2 cellular contexts compared by ENCODE assay signal in genomic region chr6:43522547-43523263, GRCh38.
TF ChIP-seq lines count a peak whose summit lies in the region.

No MANE protein-coding gene starts in this region.

TF ChIP-seq in IMR-90, 13 proteins besides CTCF, POLR2A, EP300 and RAD21:
- TF ChIP-seq CEBPB (IDR thresholded peaks at IDR 0.05; ENCODE audit: low read depth, low read length) (no peak), USF2 (IDR thresholded peaks at IDR 0.05; ENCODE audit: low read depth, low read length) (no peak), MAZ (IDR thresholded peaks at IDR 0.05; ENCODE audit: borderline replicate concordance, low read depth, low read length) (no peak), RFX5 (IDR thresholded peaks at IDR 0.05; ENCODE audit: low read depth, low read length) (no peak), CHD1 (IDR thresholded peaks at IDR 0.05; ENCODE audit: low read depth, low read length) (no peak)

TF ChIP-seq in K562, 482 proteins besides CTCF, POLR2A, EP300 and RAD21 (continues in another document):
- TF ChIP-seq FOSL1 (tag; conservative IDR thresholded peaks at IDR 0.05) (no peak), CREM (IDR thresholded peaks at IDR 0.05; ENCODE audit: low read depth) (no peak), TRIM25 (IDR thresholded peaks at IDR 0.05; ENCODE audit: borderline replicate concordance) (no peak), HMG20B (CRISPR knock-in tag; IDR thresholded peaks at IDR 0.05) (no peak), THAP7 (CRISPR knock-in tag; IDR thresholded peaks at IDR 0.05) (no peak), ZNF717 (CRISPR knock-in tag; IDR thresholded peaks at IDR 0.05) (no peak), ZBTB43 (CRISPR knock-in tag; IDR thresholded peaks at IDR 0.05) (no peak), GABPB2 (CRISPR knock-in tag; conservative IDR thresholded peaks at IDR 0.05) (no peak), SUPT5H (IDR thresholded peaks at IDR 0.05) (peak; percentile 56), HDAC1 (IDR thresholded peaks at IDR 0.05) (no peak), NONO (IDR thresholded peaks at IDR 0.05; ENCODE audit: low read depth in 2 of 2, low read length in 1 of 2) (no peak), RBM15 (IDR thresholded peaks at IDR 0.05; ENCODE audit: insufficient read depth, low read length) (no peak), ZSCAN32 (CRISPR knock-in tag; IDR thresholded peaks at IDR 0.05) (no peak), SNRNP70 (optimal IDR thresholded peaks at IDR 0.05; ENCODE audit: low read depth, low read length) (peak; percentile 13), E2F8 (IDR thresholded peaks at IDR 0.05; ENCODE audit: low read depth, partially characterized antibody) (peak; percentile 22), ZFP1 (CRISPR knock-in tag; IDR thresholded peaks at IDR 0.05) (no peak), TAL1 (IDR thresholded peaks at IDR 0.05) (no peak), ZNF140 (CRISPR knock-in tag; IDR thresholded peaks at IDR 0.05) (no peak), PTTG1 (tag; IDR thresholded peaks at IDR 0.05; ENCODE audit: low read depth) (no peak), GTF2A2 (tag; IDR thresholded peaks at IDR 0.05) (no peak), KDM1A (IDR thresholded peaks at IDR 0.05) (no peak), JUNB (CRISPR knock-in tag; conservative IDR thresholded peaks at IDR 0.05) (no peak), ZNF551 (CRISPR knock-in tag; IDR thresholded peaks at IDR 0.05) (no peak), RFX7 (CRISPR knock-in tag; IDR thresholded peaks at IDR 0.05) (no peak), FOXA3 (CRISPR knock-in tag; conservative IDR thresholded peaks at IDR 0.05 in 1 of 2, IDR thresholded peaks at IDR 0.05 in 1 of 2) (no peak), TEAD4 (IDR thresholded peaks at IDR 0.05; ENCODE audit: low read length) (no peak), TEAD4 (CRISPR knock-in tag; IDR thresholded peaks at IDR 0.05; ENCODE audit: borderline replicate concordance) (no peak), ZNF217 (CRISPR knock-in tag; IDR thresholded peaks at IDR 0.05) (no peak), ZNF316 (IDR thresholded peaks at IDR 0.05) (no peak), USF1 (CRISPR knock-in tag; IDR thresholded peaks at IDR 0.05) (peak; percentile 29; the same call in 1 of the 2 replicates), MTA1 (IDR thresholded peaks at IDR 0.05; ENCODE audit: borderline replicate concordance) (no peak), SIX5 (IDR thresholded peaks at IDR 0.05; ENCODE audit: borderline replicate concordance in 1 of 2, insufficient read depth in 1 of 2, low read depth in 1 of 2, low read length in 2 of 2) (peak; percentile 10 to 11; a peak in 1 of 4 replicates), STAT5A (IDR thresholded peaks at IDR 0.05; ENCODE audit: borderline replicate concordance, low read length) (no peak), VEZF1 (CRISPR knock-in tag; IDR thresholded peaks at IDR 0.05) (no peak), CBX1 (IDR thresholded peaks at IDR 0.05; ENCODE audit: low read depth) (no peak), CBFA2T2 (conservative IDR thresholded peaks at IDR 0.05) (no peak), USF2 (CRISPR knock-in tag; IDR thresholded peaks at IDR 0.05) (0 out of 2 replicates have a peak, but pooled peaks have one; percentile 1), SAFB (IDR thresholded peaks at IDR 0.05; ENCODE audit: borderline replicate concordance, low read depth, low read length) (no peak), TRIM24 (IDR thresholded peaks at IDR 0.05) (no peak), RFX1 (IDR thresholded peaks at IDR 0.05) (no peak), ZNF354B (CRISPR knock-in tag; IDR thresholded peaks at IDR 0.05) (no peak), NRF1 (conservative IDR thresholded peaks at IDR 0.05 in 1 of 2, IDR thresholded peaks at IDR 0.05 in 1 of 2) (no peak), EP400 (IDR thresholded peaks at IDR 0.05) (no peak), TCFL5 (CRISPR knock-in tag; conservative IDR thresholded peaks at IDR 0.05) (no peak), HNRNPL (IDR thresholded peaks at IDR 0.05; ENCODE audit: low read depth, low read length) (no peak)
- TF ChIP-seq, protein P1, sequence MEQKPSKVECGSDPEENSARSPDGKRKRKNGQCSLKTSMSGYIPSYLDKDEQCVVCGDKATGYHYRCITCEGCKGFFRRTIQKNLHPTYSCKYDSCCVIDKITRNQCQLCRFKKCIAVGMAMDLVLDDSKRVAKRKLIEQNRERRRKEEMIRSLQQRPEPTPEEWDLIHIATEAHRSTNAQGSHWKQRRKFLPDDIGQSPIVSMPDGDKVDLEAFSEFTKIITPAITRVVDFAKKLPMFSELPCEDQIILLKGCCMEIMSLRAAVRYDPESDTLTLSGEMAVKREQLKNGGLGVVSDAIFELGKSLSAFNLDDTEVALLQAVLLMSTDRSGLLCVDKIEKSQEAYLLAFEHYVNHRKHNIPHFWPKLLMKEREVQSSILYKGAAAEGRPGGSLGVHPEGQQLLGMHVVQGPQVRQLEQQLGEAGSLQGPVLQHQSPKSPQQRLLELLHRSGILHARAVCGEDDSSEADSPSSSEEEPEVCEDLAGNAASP (IDR thresholded peaks at IDR 0.05): no peak
- TF ChIP-seq, protein P2, sequence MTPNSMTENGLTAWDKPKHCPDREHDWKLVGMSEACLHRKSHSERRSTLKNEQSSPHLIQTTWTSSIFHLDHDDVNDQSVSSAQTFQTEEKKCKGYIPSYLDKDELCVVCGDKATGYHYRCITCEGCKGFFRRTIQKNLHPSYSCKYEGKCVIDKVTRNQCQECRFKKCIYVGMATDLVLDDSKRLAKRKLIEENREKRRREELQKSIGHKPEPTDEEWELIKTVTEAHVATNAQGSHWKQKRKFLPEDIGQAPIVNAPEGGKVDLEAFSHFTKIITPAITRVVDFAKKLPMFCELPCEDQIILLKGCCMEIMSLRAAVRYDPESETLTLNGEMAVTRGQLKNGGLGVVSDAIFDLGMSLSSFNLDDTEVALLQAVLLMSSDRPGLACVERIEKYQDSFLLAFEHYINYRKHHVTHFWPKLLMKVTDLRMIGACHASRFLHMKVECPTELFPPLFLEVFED (CRISPR knock-in tag; conservative IDR thresholded peaks at IDR 0.05): no peak
- TF ChIP-seq, protein P3, sequence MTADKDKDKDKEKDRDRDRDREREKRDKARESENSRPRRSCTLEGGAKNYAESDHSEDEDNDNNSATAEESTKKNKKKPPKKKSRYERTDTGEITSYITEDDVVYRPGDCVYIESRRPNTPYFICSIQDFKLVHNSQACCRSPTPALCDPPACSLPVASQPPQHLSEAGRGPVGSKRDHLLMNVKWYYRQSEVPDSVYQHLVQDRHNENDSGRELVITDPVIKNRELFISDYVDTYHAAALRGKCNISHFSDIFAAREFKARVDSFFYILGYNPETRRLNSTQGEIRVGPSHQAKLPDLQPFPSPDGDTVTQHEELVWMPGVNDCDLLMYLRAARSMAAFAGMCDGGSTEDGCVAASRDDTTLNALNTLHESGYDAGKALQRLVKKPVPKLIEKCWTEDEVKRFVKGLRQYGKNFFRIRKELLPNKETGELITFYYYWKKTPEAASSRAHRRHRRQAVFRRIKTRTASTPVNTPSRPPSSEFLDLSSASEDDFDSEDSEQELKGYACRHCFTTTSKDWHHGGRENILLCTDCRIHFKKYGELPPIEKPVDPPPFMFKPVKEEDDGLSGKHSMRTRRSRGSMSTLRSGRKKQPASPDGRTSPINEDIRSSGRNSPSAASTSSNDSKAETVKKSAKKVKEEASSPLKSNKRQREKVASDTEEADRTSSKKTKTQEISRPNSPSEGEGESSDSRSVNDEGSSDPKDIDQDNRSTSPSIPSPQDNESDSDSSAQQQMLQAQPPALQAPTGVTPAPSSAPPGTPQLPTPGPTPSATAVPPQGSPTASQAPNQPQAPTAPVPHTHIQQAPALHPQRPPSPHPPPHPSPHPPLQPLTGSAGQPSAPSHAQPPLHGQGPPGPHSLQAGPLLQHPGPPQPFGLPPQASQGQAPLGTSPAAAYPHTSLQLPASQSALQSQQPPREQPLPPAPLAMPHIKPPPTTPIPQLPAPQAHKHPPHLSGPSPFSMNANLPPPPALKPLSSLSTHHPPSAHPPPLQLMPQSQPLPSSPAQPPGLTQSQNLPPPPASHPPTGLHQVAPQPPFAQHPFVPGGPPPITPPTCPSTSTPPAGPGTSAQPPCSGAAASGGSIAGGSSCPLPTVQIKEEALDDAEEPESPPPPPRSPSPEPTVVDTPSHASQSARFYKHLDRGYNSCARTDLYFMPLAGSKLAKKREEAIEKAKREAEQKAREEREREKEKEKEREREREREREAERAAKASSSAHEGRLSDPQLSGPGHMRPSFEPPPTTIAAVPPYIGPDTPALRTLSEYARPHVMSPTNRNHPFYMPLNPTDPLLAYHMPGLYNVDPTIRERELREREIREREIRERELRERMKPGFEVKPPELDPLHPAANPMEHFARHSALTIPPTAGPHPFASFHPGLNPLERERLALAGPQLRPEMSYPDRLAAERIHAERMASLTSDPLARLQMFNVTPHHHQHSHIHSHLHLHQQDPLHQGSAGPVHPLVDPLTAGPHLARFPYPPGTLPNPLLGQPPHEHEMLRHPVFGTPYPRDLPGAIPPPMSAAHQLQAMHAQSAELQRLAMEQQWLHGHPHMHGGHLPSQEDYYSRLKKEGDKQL (CRISPR knock-in tag; IDR thresholded peaks at IDR 0.05; ENCODE audit: borderline replicate concordance): no peak
